In genomic region chr7:31076051-31076450, GRCh38 we compare ENCODE assay signal across 18 cellular contexts. TPM values are rescaled to one million over a fixed set of nuclear protein-coding genes. Genes with fewer than 3 reads are reported as not detected.
"Had no signal": no experiment of that assay in that cellular context is flagged by ENCODE, and none has a peak within 500 bp of the region (broad histone marks: within the 10 kb centered on the region; RNA-seq: fewer than 3 reads in every experiment).

No MANE protein-coding gene starts in this region.

- H3K27ac ChIP-seq: colonic mucosa, hepatocyte, parathyroid adenoma, psoas muscle had no signal

- H3K9me3 ChIP-seq: colonic mucosa, mucosa of descending colon, psoas muscle had no signal

- DNase-seq: cerebellar nuclear complex; colonic mucosa; dermis blood vessel endothelial cell; erythroblast; foreskin melanocyte; left colon; mucosa of descending colon; nucleus accumbens; small intestine; stimulated activated CD4-positive, alpha-beta T cell treated with anti-CD3 and anti-CD28 coated beads, Interleukin-2, amount 100 ng/mL, for 48 hours; stimulated activated naive CD4-positive, alpha-beta T cell treated with Interleukin-2 at 50 U/mL for 16 hours; trophoblast cell had no signal

- H3K4me2 ChIP-seq: hepatocyte had no signal

- H3K4me3 ChIP-seq: colonic mucosa, hepatocyte, mucosa of descending colon, psoas muscle had no signal

- H2AFZ ChIP-seq: hepatocyte, parathyroid adenoma had no signal

- ATAC-seq: left colon; mucosa of descending colon; naive thymus-derived CD8-positive, alpha-beta T cell had no signal

- FAIRE-seq: endothelial cell of umbilical vein, small intestine had no signal

- H3K4me1 ChIP-seq: colonic mucosa, parathyroid adenoma, psoas muscle had no signal

- H3K79me2 ChIP-seq: hepatocyte, parathyroid adenoma had no signal

- H3K9ac ChIP-seq: parathyroid adenoma had no signal

- H3K27me3 ChIP-seq: colonic mucosa had no signal

- H3K36me3 ChIP-seq: colonic mucosa had no signal

RNA-seq across cellular contexts. Expression of gene ADCYAP1R1, which starts 23.9 kb away (rescaled TPM):
- total RNA-seq: dermis blood vessel endothelial cell; endothelial cell of umbilical vein; kidney epithelial cell; naive thymus-derived CD8-positive, alpha-beta T cell had no signal
- polyA plus RNA-seq: hepatocyte; naive thymus-derived CD8-positive, alpha-beta T cell had no signal
